28 cellular contexts compared by ENCODE assay signal in the genomic region with DNA sequence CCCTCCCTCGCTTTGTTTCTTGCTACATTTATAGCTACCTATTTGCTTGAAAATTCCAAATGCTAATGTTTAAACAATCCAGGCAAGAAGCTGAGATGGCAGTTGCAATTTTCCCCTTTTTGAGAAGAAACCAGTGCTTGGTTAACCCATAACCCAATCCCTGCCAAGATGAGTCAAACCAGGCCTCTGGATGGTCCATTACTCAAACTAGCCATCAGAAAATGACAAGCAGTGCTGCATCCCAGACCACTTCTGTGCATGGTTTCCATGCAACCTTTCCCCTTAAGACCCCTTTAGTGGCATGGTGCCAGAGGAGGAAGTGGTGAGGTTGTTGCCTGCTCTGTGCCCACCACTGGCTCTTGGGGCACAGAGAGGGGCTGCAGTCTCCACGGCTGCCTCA.
"Had no signal": no experiment of that assay in that cellular context is flagged by ENCODE, and none has a peak within 500 bp of the region (broad histone marks: within the 10 kb centered on the region; RNA-seq: fewer than 3 reads in every experiment).

No MANE protein-coding gene starts in this region.

- H3K4me3 ChIP-seq: ascending aorta, cardiac muscle cell, Peyer's patch had no signal

- H3K27ac ChIP-seq: ascending aorta, cardiac muscle cell, Peyer's patch, RWPE1, WERI-Rb-1 had no signal

- H3K9me3 ChIP-seq: ascending aorta, Peyer's patch had no signal

- H3K36me3 ChIP-seq: ascending aorta, cardiac muscle cell, Peyer's patch, WERI-Rb-1 had no signal

- H3K4me1 ChIP-seq: ascending aorta, Peyer's patch had no signal

- ATAC-seq: PC-3, Right ventricle myocardium inferior had no signal

- H3K27me3 ChIP-seq: ascending aorta, cardiac muscle cell, Peyer's patch had no signal

- DNase-seq: activated CD4-positive, alpha-beta memory T cell treated with anti-CD3 and anti-CD28 coated beads, Interleukin-2, amount 10 ng/mL, durations not matched to agents 7 days and 5 days; activated CD4-positive, alpha-beta T cell treated with anti-CD3 and anti-CD28 coated beads for 1 hour; activated CD4-positive, alpha-beta T cell treated with anti-CD3 and anti-CD28 coated beads for 48 hours; activated CD4-positive, CD25-positive, alpha-beta regulatory T cell; activated gamma-delta T cell; activated naive CD4-positive, alpha-beta T cell treated with Interleukin-2 at 50 U/mL for 16 hours; activated naive CD8-positive, alpha-beta T cell treated with anti-CD3 and anti-CD28 coated beads, Interleukin-2, amount 10 ng/mL, durations not matched to agents 7 days and 5 days; activated T-cell treated with anti-CD3 and anti-CD28 coated beads, Interleukin-2, amount 50 U/mL, for 24 hours; amygdala; Karpas-422; NCI-H1048; NCI-H1436 treated with DMSO at 0.1 percent for 48 hours; NCI-H1694 treated with DMSO at 0.1 percent for 48 hours; NCI-H2029; NCI-H345; NCI-H524 treated with DMSO at 0.1 percent for 48 hours; PC-3; Peyer's patch; SIG-M5; SW 1271; T-helper 1 cell; T-helper 2 cell; T-helper 9 cell; WERI-Rb-1 had no signal
